Comparison of ENCODE assay signal across 8 cellular contexts in the genomic region with DNA sequence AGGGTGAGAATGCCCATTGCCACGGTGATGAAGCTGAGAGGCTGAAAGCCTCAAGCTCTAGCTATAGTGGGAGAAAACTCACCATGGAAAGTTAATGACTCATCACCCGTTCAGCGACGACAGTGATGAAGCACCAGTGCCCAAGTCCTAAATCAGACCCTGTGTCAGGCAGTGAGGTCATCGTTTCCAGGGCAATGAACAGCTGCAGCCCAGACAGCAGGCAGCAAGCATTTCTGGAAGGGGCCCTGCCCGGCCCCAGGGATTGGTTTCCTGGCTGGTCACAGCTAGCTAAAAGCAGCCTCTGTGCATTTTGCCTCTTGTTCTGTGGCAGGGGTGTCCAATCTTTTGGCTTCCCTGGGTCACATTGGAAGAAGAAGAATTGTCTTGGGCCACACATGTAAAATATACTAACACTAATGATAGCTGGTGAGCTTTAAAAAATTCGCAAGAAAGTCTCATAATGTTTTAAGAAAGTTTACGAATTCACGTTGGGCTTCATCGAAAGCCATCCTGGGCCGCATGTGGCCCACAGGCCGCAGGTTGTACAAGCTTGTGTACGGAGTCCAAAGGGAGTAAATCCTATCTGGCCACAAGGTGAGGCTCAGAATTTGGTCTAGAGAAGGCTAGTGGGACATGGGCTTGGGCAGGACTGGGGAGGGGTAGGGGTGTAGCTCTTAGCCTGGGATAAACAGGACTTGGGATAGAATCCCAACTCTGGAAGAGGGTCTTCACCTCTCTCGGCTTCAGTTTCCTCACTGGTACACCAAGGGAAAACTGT.
DNase-seq lines count a peak whose midpoint lies in the region; ATAC-seq and TF ChIP-seq lines count a peak whose summit lies in the region.

No MANE protein-coding gene starts in this region.

- TF ChIP-seq CTCF in brain microvascular endothelial cell (IDR thresholded peaks at IDR 0.05; ENCODE audit: low read depth, low read length, missing control alignments): no peak

- in situ Hi-C loops in brain microvascular endothelial cell (cut with HindIII; ENCODE audit: low pct_ligation_motif_present, low sequenced_read_pairs): no loop called here

- DNase-seq in stimulated activated naive CD4-positive, alpha-beta T cell treated with Interleukin-2 at 50 U/mL for 16 hours (lab: John Stamatoyannopoulos, UW): peak; percentile 49
- DNase-seq in stimulated activated naive CD4-positive, alpha-beta T cell (lab: John Stamatoyannopoulos, UW): no peak
- DNase-seq in SW 1271 (lab: John Stamatoyannopoulos, UW) (peak; percentile 82 to 85), brain microvascular endothelial cell (peak; percentile 96), kidney glomerular epithelial cell (lab: John Stamatoyannopoulos, UW) (peak; percentile 99)
- DNase-seq in stimulated activated CD4-positive, alpha-beta T cell treated with anti-CD3 and anti-CD28 coated beads, Interleukin-2, amount 100 ng/mL, for 48 hours: peak; percentile 54 to 59

- ATAC-seq in GM21717 (IDR thresholded peaks at IDR 0.05; ENCODE audit: unreplicated experiment) (no peak), HG03097 (IDR thresholded peaks at IDR 0.05; ENCODE audit: low FRiP score, unreplicated experiment) (no peak)

- H3K4me3 ChIP-seq in brain microvascular endothelial cell (ENCODE audit: low read depth, low read length): no peak overlapping the region

- H3K36me3 ChIP-seq in brain microvascular endothelial cell (replicated peaks): no peaks in the 10 kb centered on the region

- peak overlapping the region; percentile 65 for H3K27ac ChIP-seq in brain microvascular endothelial cell

- no peaks in the 10 kb centered on the region for H3K27me3 ChIP-seq in brain microvascular endothelial cell (replicated peaks)

Comparison
In these comparisons a context has a peak if more than half of its experiments do, and no peak if none do; other contexts are left out.
1. DNase-seq: peak in stimulated activated naive CD4-positive, alpha-beta T cell treated with Interleukin-2 at 50 U/mL for 16 hours (single experiment), SW 1271 (2 of 2), brain microvascular endothelial cell (single experiment), kidney glomerular epithelial cell (single experiment) and stimulated activated CD4-positive, alpha-beta T cell treated with anti-CD3 and anti-CD28 coated beads, Interleukin-2, amount 100 ng/mL, for 48 hours (2 of 2); none in stimulated activated naive CD4-positive, alpha-beta T cell (0 of 6).